ENCODE assay signal across 14 cellular contexts in genomic region chr11:44954051-44954906, GRCh38. TPM values are rescaled to one million over a fixed set of nuclear protein-coding genes. Genes with fewer than 3 reads are reported as not detected.
DNase-seq lines count a peak whose midpoint lies in the region; ATAC-seq and TF ChIP-seq lines count a peak whose summit lies in the region.
"Had no signal": no experiment of that assay in that cellular context is flagged by ENCODE, and none has a peak within 500 bp of the region (broad histone marks: within the 10 kb centered on the region; RNA-seq: fewer than 3 reads in every experiment).

No MANE protein-coding gene starts in this region.

- peaks cover 66 to 85% (median 83%) of the 10 kb centered on the region in 10 experiments for H3K4me1 ChIP-seq in BLaER1 treated with 17β-estradiol and CSF1 and Interleukin-3, amounts not matched to agents 10 nM and 100 nM
- H3K4me1 ChIP-seq in H9 (ENCODE audit: insufficient read depth, low read length) (peaks cover 9% of the 10 kb centered on the region), right lobe of liver (peaks cover 0 to 6% (median 0%) of the 10 kb centered on the region in 4 donors)

- H3K79me1 ChIP-seq in H9 (ENCODE audit: insufficient read depth, low read depth, low read length, poor library complexity, severe bottlenecking) = no peaks in the 10 kb centered on the region

- no peak overlapping the region for H2BK20ac ChIP-seq in H9 (ENCODE audit: low read depth, low read length, poor library complexity, severe bottlenecking)

- H3K27ac ChIP-seq in BLaER1 treated with 17β-estradiol and CSF1 and Interleukin-3, amounts not matched to agents 10 nM and 100 nM = peak overlapping the region; percentile 67 to 99 (median 98)
- H3K27ac ChIP-seq in H9 (ENCODE audit: insufficient read length, low read depth, low read length) (no peak overlapping the region), right lobe of liver (peak overlapping the region in 1 of 3 donors; percentile 38)
- H3K27ac ChIP-seq: brain microvascular endothelial cell had no signal

- no peak overlapping the region for H3K23ac ChIP-seq in H9 (ENCODE audit: insufficient read length, low read depth, low read length)

- H3K27me3 ChIP-seq in BLaER1 treated with 17β-estradiol and CSF1 and Interleukin-3, amounts not matched to agents 10 nM and 100 nM = no peaks in the 10 kb centered on the region
- H3K27me3 ChIP-seq in H9 (ENCODE audit: insufficient read depth, low read length) (no peaks in the 10 kb centered on the region), right lobe of liver (peaks cover 0 to 12% of the 10 kb centered on the region in 2 donors)
- H3K27me3 ChIP-seq: brain microvascular endothelial cell had no signal

- H3T11ph ChIP-seq in H9 (ENCODE audit: low read length) = no peak overlapping the region

- no peak overlapping the region for H3K56ac ChIP-seq in H9 (ENCODE audit: insufficient read length, low read depth, low read length)

- H3K9me3 Mint-ChIP-seq in H9 (no peaks in the 10 kb centered on the region; a peak in 1 of 5 replicates), nephron progenitor cell (no peaks in the 10 kb centered on the region)
- H3K9me3 Mint-ChIP-seq: CD4-positive, alpha-beta T cell; stimulated activated naive CD8-positive, alpha-beta T cell treated with anti-CD3 and anti-CD28 coated beads, Interleukin-15, Interleukin-2, amounts not matched to agents 100 ng/mL and 50 ng/mL, for 24 hours had no signal

- no peak overlapping the region for H2AFZ ChIP-seq in H9 (ENCODE audit: low read length)

- no peaks in the 10 kb centered on the region for H3K9me3 ChIP-seq in BLaER1 treated with 17β-estradiol and CSF1 and Interleukin-3, amounts not matched to agents 10 nM and 100 nM (replicated peaks in 1 of 11)
- no peaks in the 10 kb centered on the region for H3K9me3 ChIP-seq in H9 (ENCODE audit: control insufficient read depth, low read depth, low read length)
- no peaks in the 10 kb centered on the region for H3K9me3 ChIP-seq in T-helper 17 cell (ENCODE audit: control insufficient read depth, low read length, poor library complexity, severe bottlenecking)
- H3K9me3 ChIP-seq in right lobe of liver = no peaks in the 10 kb centered on the region

- H2BK12ac ChIP-seq in H9 (ENCODE audit: insufficient read length, low read depth, low read length) = no peak overlapping the region

- no peak overlapping the region for H4K5ac ChIP-seq in H9 (ENCODE audit: insufficient read length, low read depth, low read length)

- H3K27me3 Mint-ChIP-seq in H9 (ENCODE audit: low read depth) = peaks cover 23% of the 10 kb centered on the region
- peaks cover 32% of the 10 kb centered on the region for H3K27me3 Mint-ChIP-seq in T-helper 17 cell
- peaks cover 18% of the 10 kb centered on the region for H3K27me3 Mint-ChIP-seq in nephron progenitor cell (ENCODE audit: low read depth, poor library complexity)
- H3K27me3 Mint-ChIP-seq: CD4-positive, alpha-beta T cell; stimulated activated naive CD8-positive, alpha-beta T cell treated with anti-CD3 and anti-CD28 coated beads, Interleukin-15, Interleukin-2, amounts not matched to agents 100 ng/mL and 50 ng/mL, for 24 hours had no signal

- H3K4ac ChIP-seq in H9 (ENCODE audit: low read depth, low read length) = no peak overlapping the region

- DNase-seq in H9 (no peak), T-helper 17 cell (no peak), nephron progenitor cell (no peak), GM03348 (ENCODE audit: low spot score) (no peak), right lobe of liver (no peak), DMS53 (lab: John Stamatoyannopoulos, UW) (no peak)
- DNase-seq: activated CD4-positive, alpha-beta T cell treated with anti-CD3 and anti-CD28 coated beads, Interleukin-2, amount 50 U/mL, for 48 hours; activated effector memory CD4-positive, alpha-beta T cell treated with Interleukin-2 at 50 U/mL for 16 hours; CD4-positive, alpha-beta T cell; effector memory CD4-positive, alpha-beta T cell; NCI-H2081 treated with DMSO at 0.1 percent for 48 hours had no signal

- intact Hi-C loops in right lobe of liver (cut with DNase I) = no loop called here

- no peak for ATAC-seq in T-helper 17 cell
- ATAC-seq in right lobe of liver = no peak

- TF ChIP-seq POLR2A in right lobe of liver (IDR thresholded peaks at IDR 0.05) = no peak

- no peaks in the 10 kb centered on the region for H3K36me3 Mint-ChIP-seq in H9 (ENCODE audit: insufficient read depth in 1 of 3, low read depth in 3 of 3)
- H3K36me3 Mint-ChIP-seq in T-helper 17 cell (ENCODE audit: low read depth) = peaks cover 2% of the 10 kb centered on the region
- no peaks in the 10 kb centered on the region for H3K36me3 Mint-ChIP-seq in nephron progenitor cell (ENCODE audit: low read depth)

- H3K9ac ChIP-seq in BLaER1 treated with 17β-estradiol and CSF1 and Interleukin-3, amounts not matched to agents 10 nM and 100 nM = peak overlapping the region; percentile 51 to 100 (median 78); a peak in 21 of 22 replicates
- H3K9ac ChIP-seq in H9 (ENCODE audit: extremely low read depth, insufficient read length, low read length) = no peak overlapping the region

- no peak overlapping the region for H2AK5ac ChIP-seq in H9 (ENCODE audit: insufficient read length, low read length)

- peaks cover 0 to 5% (median 1%) of the 10 kb centered on the region in 11 experiments; a peak in 11 of 22 replicates for H4K20me1 ChIP-seq in BLaER1 treated with 17β-estradiol and CSF1 and Interleukin-3, amounts not matched to agents 10 nM and 100 nM
- no peaks in the 10 kb centered on the region for H4K20me1 ChIP-seq in H9 (ENCODE audit: control insufficient read depth, insufficient read depth, insufficient read length)

- no peaks in the 10 kb centered on the region for H3K79me2 ChIP-seq in H9 (ENCODE audit: insufficient read depth, low read length)

- no peaks in the 10 kb centered on the region for H3K36me3 ChIP-seq in BLaER1 treated with 17β-estradiol and CSF1 and Interleukin-3, amounts not matched to agents 10 nM and 100 nM
- H3K36me3 ChIP-seq in right lobe of liver = no peaks in the 10 kb centered on the region
- H3K36me3 ChIP-seq: brain microvascular endothelial cell had no signal

- H2BK15ac ChIP-seq in H9 (ENCODE audit: low read depth, low read length) = no peak overlapping the region

- TF ChIP-seq CTCF in H9 (conservative IDR thresholded peaks at IDR 0.05) = no peak; the same call in 2 of the 3 replicates
- TF ChIP-seq CTCF in nephron progenitor cell (IDR thresholded peaks at IDR 0.05) = no peak
- no peak for TF ChIP-seq CTCF in right lobe of liver (IDR thresholded peaks at IDR 0.05)

- no peak overlapping the region for H3K14ac ChIP-seq in H9 (ENCODE audit: insufficient read depth, low read length)

- H4K8ac ChIP-seq in H9 (replicated peaks; ENCODE audit: insufficient read length, low read depth, low read length) = no peak overlapping the region

- H3K4me3 ChIP-seq in BLaER1 treated with 17β-estradiol and CSF1 and Interleukin-3, amounts not matched to agents 10 nM and 100 nM = peak overlapping the region in 7 of 10 experiments; percentile 14 to 47 (median 20); a peak in 7 of 20 replicates
- no peak overlapping the region for H3K4me3 ChIP-seq in right lobe of liver

- H2BK120ac ChIP-seq in H9 (ENCODE audit: low read depth, low read length, poor library complexity, severe bottlenecking) = no peak overlapping the region

- H3K27ac Mint-ChIP-seq in H9 = peak overlapping the region in 2 of 3 experiments; percentile 12 to 50; a peak in 2 of 7 replicates
- H3K27ac Mint-ChIP-seq in T-helper 17 cell = no peak overlapping the region
- H3K27ac Mint-ChIP-seq in nephron progenitor cell = peak overlapping the region; percentile 27
- H3K27ac Mint-ChIP-seq: CD4-positive, alpha-beta T cell; stimulated activated naive CD8-positive, alpha-beta T cell treated with anti-CD3 and anti-CD28 coated beads, Interleukin-15, Interleukin-2, amounts not matched to agents 100 ng/mL and 50 ng/mL, for 24 hours had no signal

- peaks cover 4% of the 10 kb centered on the region for H3K23me2 ChIP-seq in H9 (ENCODE audit: insufficient read length, low read depth, low read length, poor library complexity, severe bottlenecking)

- no peak overlapping the region for H2BK5ac ChIP-seq in H9 (ENCODE audit: insufficient read length, low read length)

- H3K4me2 ChIP-seq in BLaER1 treated with 17β-estradiol and CSF1 and Interleukin-3, amounts not matched to agents 10 nM and 100 nM = peak overlapping the region; percentile 77 to 99 (median 94)
- H3K4me2 ChIP-seq in H9 (ENCODE audit: insufficient read depth, insufficient read length, low read length) = no peak overlapping the region

- no CpG with 5 or more reads among the region's 12 CpGs for WGBS in H9 (ENCODE audit: extremely low coverage, insufficient read length, low lambda C conversion rate)
- WGBS in right lobe of liver (ENCODE audit: insufficient coverage, low coverage, low lambda C conversion rate, missing lambda C conversion rate) = 76% methylated on average over 4 of the region's 12 CpGs

- no peak overlapping the region for H3K18ac ChIP-seq in H9 (ENCODE audit: insufficient read length, low read depth, low read length)

- H3K4me3 Mint-ChIP-seq in H9 = peak overlapping the region; percentile 21 to 25; a peak in 3 of 5 replicates
- peak overlapping the region; percentile 52 for H3K4me3 Mint-ChIP-seq in T-helper 17 cell
- H3K4me3 Mint-ChIP-seq in nephron progenitor cell = peak overlapping the region; percentile 27
- H3K4me3 Mint-ChIP-seq: CD4-positive, alpha-beta T cell; stimulated activated naive CD8-positive, alpha-beta T cell treated with anti-CD3 and anti-CD28 coated beads, Interleukin-15, Interleukin-2, amounts not matched to agents 100 ng/mL and 50 ng/mL, for 24 hours had no signal

- H3K4me1 Mint-ChIP-seq in H9 = peaks cover 65 to 72% of the 10 kb centered on the region in 2 experiments
- peaks cover under 1% of the 10 kb centered on the region for H3K4me1 Mint-ChIP-seq in T-helper 17 cell
- peaks cover 66% of the 10 kb centered on the region for H3K4me1 Mint-ChIP-seq in nephron progenitor cell

- no peak overlapping the region for H4K91ac ChIP-seq in H9 (ENCODE audit: insufficient read length, low read depth, low read length)

RNA-seq across cellular contexts. Expression of gene TP53I11, which starts 3.6 kb away (rescaled TPM):
- total RNA-seq in H9 (2021) (94.2 and 95.6 TPM in 2 replicates), T-helper 17 cell (1 to 10 TPM; 1.8 to 3.9 TPM), right lobe of liver (10 to 100 TPM in 4 of 6 experiments, 1 to 10 TPM in 2; 5.7 to 22.1 (median 12.2) TPM)

Comparison
In these comparisons a context has a peak if more than half of its experiments do, and no peak if none do; other contexts are left out.
1. H3K4me3 ChIP-seq: peak in BLaER1 treated with 17β-estradiol and CSF1 and Interleukin-3, amounts not matched to agents 10 nM and 100 nM (7 of 10); none in right lobe of liver (0 of 3).
2. Peak in every context shown above with its lines, with median percentiles within 50 percentile points of each other: H3K4me3 Mint-ChIP-seq.